Comparison of ENCODE assay signal across 18 cellular contexts in the genomic region with DNA sequence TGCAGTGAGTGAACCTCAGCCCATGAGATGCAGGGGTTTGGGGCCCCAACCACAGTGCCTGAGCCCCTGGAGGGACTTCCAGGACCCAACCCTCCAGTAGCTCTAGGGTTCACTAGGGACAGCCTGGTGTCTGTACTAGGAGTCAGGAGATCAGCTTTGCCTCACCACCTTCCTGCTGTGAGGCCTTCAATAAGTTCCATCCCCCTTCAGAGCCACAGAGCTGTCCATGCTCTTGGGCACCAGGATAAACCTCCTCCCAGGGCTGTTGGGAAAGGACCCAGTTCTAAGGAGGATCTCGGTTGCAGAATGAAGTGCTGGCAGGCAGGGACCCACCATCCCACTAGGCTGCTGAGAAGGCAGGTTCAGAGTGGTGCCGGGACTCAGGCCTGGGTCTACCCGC. TPM values are rescaled to one million over a fixed set of nuclear protein-coding genes. Genes with fewer than 3 reads are reported as not detected.
A peak's percentile ranks its signal among the peaks of the same experiment; 100 is the strongest.
DNase-seq lines count a peak whose midpoint lies in the region; ATAC-seq, FAIRE-seq and TF ChIP-seq lines count a peak whose summit lies in the region.
"Had no signal": no experiment of that assay in that cellular context is flagged by ENCODE, and none has a peak within 500 bp of the region (broad histone marks: within the 10 kb centered on the region; RNA-seq: fewer than 3 reads in every experiment).

No MANE protein-coding gene starts in this region.

- H3K4me3 ChIP-seq in HepG2 (replicated peaks in 1 of 3; ENCODE audit: insufficient read depth in 1 of 3, low read depth in 2 of 3, low read length in 3 of 3) (no peak overlapping the region), right lobe of liver (no peak overlapping the region), hepatocyte (no peak overlapping the region), skeletal muscle tissue (ENCODE audit: low read length in 3 of 3) (peak overlapping the region in 1 of 3 donors; percentile 13)
- H3K4me3 ChIP-seq: K562 had no signal

- no peaks in the 10 kb centered on the region for H3K9me3 Mint-ChIP-seq in stimulated activated naive CD8-positive, alpha-beta T cell treated with anti-CD3 and anti-CD28 coated beads, Interleukin-15, amount 100 ng/mL, for 72 hours
- H3K9me3 Mint-ChIP-seq: activated T-cell treated with anti-CD3 and anti-CD28 coated beads, Interleukin-2, amount 50 U/mL, for 72 hours had no signal

- no peak overlapping the region for H2AFZ ChIP-seq in HepG2 (ENCODE audit: low read length)
- no peak overlapping the region for H2AFZ ChIP-seq in hepatocyte

- no peak for FAIRE-seq in HepG2 (lab: Jason Lieb, UNC)
- FAIRE-seq: G401.6, K562 had no signal

- POLR2A ChIA-PET in HepG2 (lab: Yijun Ruan, JAX), result interaction anchor here (0.7 to 2.4 kb wide), 4 partner anchors 8 to 11 kb away, joined by 3 to 14 read pairs (median 6); no protein-coding TSS in a partner anchor

- TF ChIP-seq RAD21 in HepG2 (CRISPR knock-in tag; IDR thresholded peaks at IDR 0.05), result no peak

- H3K27me3 ChIP-seq in HepG2 (ENCODE audit: control insufficient read depth in 1 of 2, insufficient read depth in 2 of 2, low read length in 2 of 2), result no peaks in the 10 kb centered on the region
- H3K27me3 ChIP-seq in right lobe of liver, result no peaks in the 10 kb centered on the region
- H3K27me3 ChIP-seq in hepatocyte, result no peaks in the 10 kb centered on the region
- H3K27me3 ChIP-seq in skeletal muscle tissue (ENCODE audit: control insufficient read depth in 3 of 3, insufficient read depth in 3 of 3, low read length in 3 of 3), result no peaks in the 10 kb centered on the region

- no TSS peak for BruUV-seq in HepG2 (replicated peaks; lab: Mats Ljungman, UMichigan)

- H3K4me1 ChIP-seq in HepG2 (ENCODE audit: insufficient read depth, low read length), result peaks cover 83% of the 10 kb centered on the region
- H3K4me1 ChIP-seq in right lobe of liver, result peaks cover 0 to 11% (median 0%) of the 10 kb centered on the region in 4 donors
- H3K4me1 ChIP-seq in hepatocyte (ENCODE audit: insufficient read depth), result peaks cover 63% of the 10 kb centered on the region
- peaks cover 57 to 61% (median 61%) of the 10 kb centered on the region in 3 donors for H3K4me1 ChIP-seq in skeletal muscle tissue (ENCODE audit: control insufficient read depth in 3 of 3, insufficient read depth in 3 of 3, low read length in 3 of 3)

- no peak overlapping the region for H3K9ac ChIP-seq in HepG2 (ENCODE audit: insufficient read depth, low read depth, low read length)
- peak overlapping the region in 2 of 3 donors; percentile 8 to 25 for H3K9ac ChIP-seq in skeletal muscle tissue (ENCODE audit: low read depth in 1 of 3, low read length in 3 of 3)

- H3K9me2 ChIP-seq in hepatocyte (replicated peaks; ENCODE audit: insufficient read depth), result no peaks in the 10 kb centered on the region

- peaks cover 65% of the 10 kb centered on the region for H3K79me2 ChIP-seq in HepG2 (ENCODE audit: insufficient read depth, low read length)
- peaks cover 98% of the 10 kb centered on the region for H3K79me2 ChIP-seq in hepatocyte

- WGBS in HepG2 (ENCODE audit: low lambda C conversion rate), result 100% methylated on average over 1 of the region's 3 CpGs
- WGBS in right lobe of liver (ENCODE audit: insufficient coverage, low coverage, low lambda C conversion rate, missing lambda C conversion rate), result 100% methylated on average over 2 of the region's 3 CpGs
- 89% methylated on average over 3 of the region's 3 CpGs for WGBS in hepatocyte (ENCODE audit: low lambda C conversion rate, missing lambda C conversion rate)

- H3K9me3 ChIP-seq in HepG2 (ENCODE audit: low read length) (no peaks in the 10 kb centered on the region), right lobe of liver (no peaks in the 10 kb centered on the region), hepatocyte (ENCODE audit: low read depth) (no peaks in the 10 kb centered on the region), skeletal muscle tissue (ENCODE audit: control insufficient read depth in 3 of 3, low read length in 3 of 3) (no peaks in the 10 kb centered on the region)

- H3K27ac ChIP-seq in HepG2 (ENCODE audit: extremely low read length, insufficient read depth, low read length), result peak overlapping the region; percentile 60
- H3K27ac ChIP-seq in right lobe of liver, result no peak overlapping the region
- H3K27ac ChIP-seq in hepatocyte, result peak overlapping the region; percentile 12
- H3K27ac ChIP-seq in skeletal muscle tissue (ENCODE audit: low read depth, low read length), result peak overlapping the region; percentile 54

- H3K36me3 ChIP-seq in HepG2 (replicated peaks in 1 of 2; ENCODE audit: control insufficient read depth in 1 of 2, insufficient read depth in 2 of 2, low read length in 2 of 2) (peaks cover 3 to 15% of the 10 kb centered on the region in 2 experiments; a peak in 4 of 5 replicates), right lobe of liver (no peaks in the 10 kb centered on the region), hepatocyte (replicated peaks; ENCODE audit: insufficient read depth, low read depth) (no peaks in the 10 kb centered on the region), skeletal muscle tissue (ENCODE audit: control insufficient read depth in 3 of 3, insufficient read depth in 3 of 3, low read length in 3 of 3) (peaks cover 0 to 3% (median 0%) of the 10 kb centered on the region in 3 donors)

- TF ChIP-seq CTCF in HepG2 (CRISPR knock-in tag; IDR thresholded peaks at IDR 0.05), result no peak
- no peak for TF ChIP-seq CTCF in right lobe of liver (IDR thresholded peaks at IDR 0.05)
- no peak for TF ChIP-seq CTCF in hepatocyte (IDR thresholded peaks at IDR 0.05; ENCODE audit: poor library complexity)

- no peaks in the 10 kb centered on the region for H3K27me3 Mint-ChIP-seq in stimulated activated naive CD8-positive, alpha-beta T cell treated with anti-CD3 and anti-CD28 coated beads, Interleukin-15, amount 100 ng/mL, for 72 hours

- TF ChIP-seq EP300 in HepG2 (IDR thresholded peaks at IDR 0.05; ENCODE audit: low read depth in 2 of 2, low read length in 2 of 2), result no peak
- no peak for TF ChIP-seq EP300 in HepG2 (CRISPR knock-in tag; IDR thresholded peaks at IDR 0.05; ENCODE audit: borderline replicate concordance)

- H4K20me1 ChIP-seq in HepG2 (ENCODE audit: insufficient read depth, low read length), result peaks cover 33% of the 10 kb centered on the region
- peaks cover 68% of the 10 kb centered on the region for H4K20me1 ChIP-seq in hepatocyte (ENCODE audit: insufficient read depth, poor library complexity, severe bottlenecking)

- H3K4me2 ChIP-seq in HepG2 (ENCODE audit: low read depth, low read length), result no peak overlapping the region
- no peak overlapping the region for H3K4me2 ChIP-seq in hepatocyte

- CTCF ChIA-PET in HepG2 (lab: Yijun Ruan, JAX; ENCODE audit: low intra/inter-chr PET ratio, low total read pairs), result no interaction called here

- H3K27ac Mint-ChIP-seq in stimulated activated naive CD8-positive, alpha-beta T cell treated with anti-CD3 and anti-CD28 coated beads, Interleukin-15, amount 100 ng/mL, for 72 hours, result no peak overlapping the region
- H3K27ac Mint-ChIP-seq: activated T-cell treated with anti-CD3 and anti-CD28 coated beads, Interleukin-2, amount 50 U/mL, for 72 hours had no signal

- DNase-seq in HepG2 (ENCODE audit: low spot score) (no peak), right lobe of liver (no peak), hepatocyte (ENCODE audit: low spot score) (no peak), NCI-H510A treated with DMSO at 0.1 percent for 48 hours (lab: John Stamatoyannopoulos, UW) (no peak), head of caudate nucleus (no peak)
- no peak for DNase-seq in stimulated activated CD4-positive, alpha-beta T cell treated with anti-CD3 and anti-CD28 coated beads, Interleukin-2, amount 100 ng/mL, for 48 hours
- no peak for DNase-seq in stimulated activated naive CD8-positive, alpha-beta T cell treated with anti-CD3 and anti-CD28 coated beads, Interleukin-15, amount 100 ng/mL, for 72 hours
- DNase-seq: activated CD4-positive, alpha-beta T cell treated with anti-CD3 and anti-CD28 coated beads, Interleukin-2, amount 50 U/mL, for 48 hours; activated T-cell treated with anti-CD3 and anti-CD28 coated beads, Interleukin-2, amount 50 U/mL, for 72 hours; COR-L47; HCEC 1CT; SIG-M5; stimulated activated naive CD4-positive, alpha-beta T cell had no signal

- no peak overlapping the region for H3K4me3 Mint-ChIP-seq in stimulated activated naive CD8-positive, alpha-beta T cell treated with anti-CD3 and anti-CD28 coated beads, Interleukin-15, amount 100 ng/mL, for 72 hours
- H3K4me3 Mint-ChIP-seq: activated T-cell treated with anti-CD3 and anti-CD28 coated beads, Interleukin-2, amount 50 U/mL, for 72 hours had no signal

- in situ Hi-C loops in HepG2 (cut with HindIII; ENCODE audit: extremely low pct_ligation_motif_present, low pct_unique_long_range_greater_than_20kb), result no loop called here

- ATAC-seq in HepG2 (no peak), right lobe of liver (no peak)
- no peak for ATAC-seq in stimulated activated naive CD8-positive, alpha-beta T cell treated with anti-CD3 and anti-CD28 coated beads, Interleukin-15, amount 100 ng/mL, for 72 hours
- ATAC-seq: activated T-cell treated with anti-CD3 and anti-CD28 coated beads, Interleukin-2, amount 50 U/mL, for 72 hours; esophagus mucosa; K562 had no signal

- TF ChIP-seq POLR2A in HepG2 (IDR thresholded peaks at IDR 0.05; ENCODE audit: insufficient read depth in 1 of 2, low read depth in 2 of 2, low read length in 2 of 2) (no peak), right lobe of liver (IDR thresholded peaks at IDR 0.05) (no peak)

- intact Hi-C loops in HepG2 (cut with micrococcal nuclease; ENCODE audit: unreplicated experiment) (no loop called here), right lobe of liver (cut with DNase I) (no loop called here), head of caudate nucleus (cut with DNase I) (no loop called here)

- H3K4me1 Mint-ChIP-seq in stimulated activated naive CD8-positive, alpha-beta T cell treated with anti-CD3 and anti-CD28 coated beads, Interleukin-15, amount 100 ng/mL, for 72 hours, result peaks cover 26% of the 10 kb centered on the region

RNA-seq across cellular contexts. Expression of gene ARHGEF17, which starts 9.7 kb away (rescaled TPM):
- total RNA-seq in HepG2 (2016; rRNA removed; fragmentation: Illumina TruSeq; extraction: Trizol) (5.7 and 10.7 TPM in 2 replicates), right lobe of liver (1 to 10 TPM; 4.6 to 7.3 (median 5.4) TPM), hepatocyte (26.6 and 35.6 TPM in 2 replicates), skeletal muscle tissue (19.3 TPM)
- 4.6 and 5.1 TPM in 2 replicates for total RNA-seq in HepG2 (2016; cell fraction: cytosol; rRNA removed; fragmentation: Illumina TruSeq; extraction: Trizol; ENCODE audit: low read depth)
- 3.7 and 12.1 TPM in 2 replicates for total RNA-seq in HepG2 (2016; cell fraction: insoluble cytoplasmic fraction; rRNA removed; fragmentation: Illumina TruSeq; extraction: Trizol)
- total RNA-seq in HepG2 (2016; cell fraction: membrane; rRNA removed; fragmentation: Illumina TruSeq; extraction: Trizol), result 3.3 and 3.8 TPM in 2 replicates
- 20.3 and 20.6 TPM in 2 replicates for total RNA-seq in HepG2 (2016; cell fraction: nucleus; rRNA removed; fragmentation: Illumina TruSeq; extraction: Trizol)
- polyA plus RNA-seq in HepG2 (2011; rRNA removed) (28.8 and 37.7 TPM in 2 replicates), hepatocyte (30.2 and 36.2 TPM in 2 replicates)
- polyA plus RNA-seq in HepG2 (2011; cell fraction: cytosol; rRNA removed), result 7.4 and 13.6 TPM in 2 replicates
- polyA plus RNA-seq in HepG2 (2011; cell fraction: nucleus; rRNA removed), result 250 and 318 TPM in 2 replicates
- polyA plus RNA-seq in HepG2 (2012), result 17.9 and 20.3 TPM in 2 replicates
- 0.35 and 0.64 TPM in 2 replicates for polyA plus RNA-seq in HepG2 (2016; cell fraction: cytosol; fragmentation: Illumina TruSeq; extraction: Trizol; ENCODE audit: low read depth)
- 5.4 and 7.1 TPM in 2 replicates for polyA plus RNA-seq in HepG2 (2016; cell fraction: insoluble cytoplasmic fraction; fragmentation: Illumina TruSeq; extraction: Trizol; ENCODE audit: low read depth)
- polyA plus RNA-seq in HepG2 (2016; cell fraction: membrane; fragmentation: Illumina TruSeq; extraction: Trizol; ENCODE audit: low read depth), result 0.76 and 0.94 TPM in 2 replicates
- polyA plus RNA-seq in HepG2 (2016; cell fraction: nucleus; fragmentation: Illumina TruSeq; extraction: Trizol; ENCODE audit: insufficient read depth, low read depth), result 83.1 and 89.4 TPM in 2 replicates
- 41.7 and 126 TPM in 2 replicates for polyA minus RNA-seq in HepG2 (2011; rRNA and poly(A)+ RNA removed; ENCODE audit: low replicate concordance)
- polyA minus RNA-seq in HepG2 (2011; cell fraction: cytosol; rRNA and poly(A)+ RNA removed), result 13.5 and 20.6 TPM in 2 replicates
- polyA minus RNA-seq in HepG2 (2011; cell fraction: nucleus; rRNA and poly(A)+ RNA removed), result 85.9 and 99.9 TPM in 2 replicates

RNA-seq across cellular contexts. Expression of gene P2RY6, which starts 45.7 kb away (rescaled TPM):
- total RNA-seq in HepG2 (2016; rRNA removed; fragmentation: Illumina TruSeq; extraction: Trizol), result 0.11 and 0.29 TPM in 2 replicates
- total RNA-seq in HepG2 (2016; cell fraction: cytosol; rRNA removed; fragmentation: Illumina TruSeq; extraction: Trizol; ENCODE audit: low read depth), result 0.10 TPM in 1 of 2 replicates, not detected in the other
- 0.13 and 0.27 TPM in 2 replicates for total RNA-seq in HepG2 (2016; cell fraction: insoluble cytoplasmic fraction; rRNA removed; fragmentation: Illumina TruSeq; extraction: Trizol)
- total RNA-seq in HepG2 (2016; cell fraction: membrane; rRNA removed; fragmentation: Illumina TruSeq; extraction: Trizol), result not detected in 2 replicates
- not detected in 2 replicates for total RNA-seq in HepG2 (2016; cell fraction: nucleus; rRNA removed; fragmentation: Illumina TruSeq; extraction: Trizol)
- 0.09 and 0.29 TPM in 2 replicates for polyA plus RNA-seq in HepG2 (2011; rRNA removed)
- polyA plus RNA-seq in HepG2 (2011; cell fraction: cytosol; rRNA removed), result 0.10 and 0.12 TPM in 2 replicates
- 0.05 and 0.35 TPM in 2 replicates for polyA plus RNA-seq in HepG2 (2011; cell fraction: nucleus; rRNA removed)
- polyA plus RNA-seq in HepG2 (2012), result 0.24 TPM in 1 of 2 replicates, not detected in the other
- 0.05 and 0.06 TPM in 2 replicates for polyA plus RNA-seq in HepG2 (2016; cell fraction: cytosol; fragmentation: Illumina TruSeq; extraction: Trizol; ENCODE audit: low read depth)
- 0.10 and 0.20 TPM in 2 replicates for polyA plus RNA-seq in HepG2 (2016; cell fraction: insoluble cytoplasmic fraction; fragmentation: Illumina TruSeq; extraction: Trizol; ENCODE audit: low read depth)
- polyA plus RNA-seq in HepG2 (2016; cell fraction: membrane; fragmentation: Illumina TruSeq; extraction: Trizol; ENCODE audit: low read depth), result 0.10 and 0.17 TPM in 2 replicates
- polyA plus RNA-seq in HepG2 (2016; cell fraction: nucleus; fragmentation: Illumina TruSeq; extraction: Trizol; ENCODE audit: insufficient read depth, low read depth), result 0.36 and 0.41 TPM in 2 replicates
- polyA minus RNA-seq in HepG2 (2011; rRNA and poly(A)+ RNA removed; ENCODE audit: low replicate concordance), result 0.40 and 1.7 TPM in 2 replicates
- not detected in 2 replicates for polyA minus RNA-seq in HepG2 (2011; cell fraction: cytosol; rRNA and poly(A)+ RNA removed)
- polyA minus RNA-seq in HepG2 (2011; cell fraction: nucleus; rRNA and poly(A)+ RNA removed), result 0.12 and 0.26 TPM in 2 replicates
- 1 to 10 TPM in 1 of 6 experiments, under 1 TPM in 5; 0.24 to 1.8 (median 0.62) TPM for total RNA-seq in right lobe of liver
- 2.6 and 2.9 TPM in 2 replicates for total RNA-seq in hepatocyte
- polyA plus RNA-seq in hepatocyte, result 8.9 and 9.7 TPM in 2 replicates
- total RNA-seq in skeletal muscle tissue, result 2.1 TPM
- total RNA-seq: activated T-cell treated with anti-CD3 and anti-CD28 coated beads, Interleukin-2, amount 50 U/mL, for 72 hours; K562 had no signal
- polyA plus RNA-seq: K562, neural cell had no signal

RNA-seq across cellular contexts. Expression of gene RELT, which starts 58.4 kb away (rescaled TPM):
- total RNA-seq in HepG2 (2016; rRNA removed; fragmentation: Illumina TruSeq; extraction: Trizol) (1.6 and 4.7 TPM in 2 replicates), right lobe of liver (1 to 10 TPM in 5 of 6 experiments, under 1 TPM in 1; 0.81 to 5.4 (median 1.6) TPM), hepatocyte (2.3 and 3.4 TPM in 2 replicates), skeletal muscle tissue (1.6 TPM)
- 2.8 and 3.4 TPM in 2 replicates for total RNA-seq in HepG2 (2016; cell fraction: cytosol; rRNA removed; fragmentation: Illumina TruSeq; extraction: Trizol; ENCODE audit: low read depth)
- 1.8 and 4.7 TPM in 2 replicates for total RNA-seq in HepG2 (2016; cell fraction: insoluble cytoplasmic fraction; rRNA removed; fragmentation: Illumina TruSeq; extraction: Trizol)
- total RNA-seq in HepG2 (2016; cell fraction: membrane; rRNA removed; fragmentation: Illumina TruSeq; extraction: Trizol), result 4.0 and 4.2 TPM in 2 replicates
- total RNA-seq in HepG2 (2016; cell fraction: nucleus; rRNA removed; fragmentation: Illumina TruSeq; extraction: Trizol), result 5.4 TPM in 2 replicates
- polyA plus RNA-seq in HepG2 (2011; rRNA removed) (2.5 and 3.5 TPM in 2 replicates), hepatocyte (1.6 and 2.7 TPM in 2 replicates)
- 2.1 and 3.1 TPM in 2 replicates for polyA plus RNA-seq in HepG2 (2011; cell fraction: cytosol; rRNA removed)
- polyA plus RNA-seq in HepG2 (2011; cell fraction: nucleus; rRNA removed), result 12.5 and 18.1 TPM in 2 replicates
- polyA plus RNA-seq in HepG2 (2012), result 1.0 and 2.7 TPM in 2 replicates
- polyA plus RNA-seq in HepG2 (2016; cell fraction: cytosol; fragmentation: Illumina TruSeq; extraction: Trizol; ENCODE audit: low read depth), result 0.36 and 0.55 TPM in 2 replicates
- 1.4 TPM in 2 replicates for polyA plus RNA-seq in HepG2 (2016; cell fraction: insoluble cytoplasmic fraction; fragmentation: Illumina TruSeq; extraction: Trizol; ENCODE audit: low read depth)
- 0.68 and 0.80 TPM in 2 replicates for polyA plus RNA-seq in HepG2 (2016; cell fraction: membrane; fragmentation: Illumina TruSeq; extraction: Trizol; ENCODE audit: low read depth)
- polyA plus RNA-seq in HepG2 (2016; cell fraction: nucleus; fragmentation: Illumina TruSeq; extraction: Trizol; ENCODE audit: insufficient read depth, low read depth), result 14.8 and 15.4 TPM in 2 replicates
- polyA minus RNA-seq in HepG2 (2011; rRNA and poly(A)+ RNA removed; ENCODE audit: low replicate concordance), result 7.0 and 19.1 TPM in 2 replicates
- polyA minus RNA-seq in HepG2 (2011; cell fraction: cytosol; rRNA and poly(A)+ RNA removed), result 1.7 and 2.0 TPM in 2 replicates
- polyA minus RNA-seq in HepG2 (2011; cell fraction: nucleus; rRNA and poly(A)+ RNA removed), result 5.2 and 7.6 TPM in 2 replicates

Comparison
In these comparisons a context has a peak if more than half of its experiments do, and no peak if none do; other contexts are left out.
1. H3K27ac ChIP-seq: peak in HepG2 (single experiment), hepatocyte (single experiment) and skeletal muscle tissue (single experiment); none in right lobe of liver (0 of 3).